In the genomic region with DNA sequence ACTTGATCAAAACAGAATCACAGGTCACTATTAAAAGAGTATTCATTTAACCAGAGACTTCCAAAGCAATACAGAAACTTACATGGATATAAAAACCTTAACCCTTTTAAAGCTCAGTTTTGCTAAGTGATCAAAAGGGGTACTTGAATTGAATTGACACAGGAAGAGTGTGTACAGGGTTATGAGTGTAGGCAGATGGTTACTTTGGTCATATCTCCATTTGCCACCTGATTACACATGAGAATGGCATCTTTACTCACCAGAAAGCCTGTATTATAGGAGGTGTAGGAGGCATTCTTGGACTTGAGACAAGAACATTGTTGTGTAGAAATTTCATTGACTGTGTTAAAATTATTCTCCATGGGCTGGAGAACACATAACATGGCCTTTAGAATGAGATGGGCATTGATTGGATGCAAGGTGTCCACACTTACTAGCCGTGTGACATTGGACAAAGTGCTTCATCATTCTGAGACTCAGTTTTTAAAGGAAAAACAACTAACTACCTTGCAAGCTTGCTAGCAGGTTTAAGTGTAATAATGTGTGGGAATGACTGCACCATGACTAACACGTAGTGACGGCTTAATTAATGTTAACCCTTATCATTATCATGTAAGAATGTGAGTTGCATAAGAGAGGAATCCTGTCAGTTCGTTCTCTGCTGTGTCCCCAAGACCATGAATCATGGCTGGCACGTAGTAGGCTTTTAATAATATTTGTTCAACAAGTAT, we compare ENCODE assay signal across 14 cellular contexts. TPM values are rescaled to one million over a fixed set of nuclear protein-coding genes. Genes with fewer than 3 reads are reported as not detected.
DNase-seq lines count a peak whose midpoint lies in the region; ATAC-seq, FAIRE-seq and TF ChIP-seq lines count a peak whose summit lies in the region.
"Not testable (repeated sequence)": the region's sequence is repeated elsewhere in the genome, so short reads cannot be mapped to it uniquely, and the experiment has no call there.
"Had no signal": no experiment of that assay in that cellular context is flagged by ENCODE, and none has a peak within 500 bp of the region (broad histone marks: within the 10 kb centered on the region; RNA-seq: fewer than 3 reads in every experiment).

No MANE protein-coding gene starts in this region.

- not testable (repeated sequence) for H3K79me1 ChIP-seq in IMR-90 (ENCODE audit: low read depth in 1 of 2, low read length in 2 of 2)

- DNase-seq in EH (ENCODE audit: low read depth) (peak; percentile 72), IMR-90 (peak; percentile 72), RCC 7860 (ENCODE audit: low spot score) (peak; percentile 82), astrocyte of the spinal cord (ENCODE audit: low read depth, low spot score) (peak; percentile 32), epithelial cell of prostate (ENCODE audit: low read depth, low spot score) (peak; percentile 89), glomerular visceral epithelial cell (ENCODE audit: extremely low spot score) (peak; percentile 41)

- H3K79me2 ChIP-seq in parathyroid adenoma, result not testable (repeated sequence)

- H3K27ac ChIP-seq in IMR-90 (ENCODE audit: insufficient read depth, low read length); parathyroid adenoma: not testable (repeated sequence)
- H3K27ac ChIP-seq in epithelial cell of prostate, result peak overlapping the region; percentile 95

- not testable (repeated sequence) for H3K4ac ChIP-seq in IMR-90 (ENCODE audit: low read depth, low read length)

- not testable (repeated sequence) for H3K14ac ChIP-seq in IMR-90 (replicated peaks; ENCODE audit: low read depth, low read length)

- not testable (repeated sequence) for H3K56ac ChIP-seq in IMR-90 (ENCODE audit: extremely low read depth, insufficient read depth, low read length)

- H2BK15ac ChIP-seq in IMR-90 (ENCODE audit: low read depth, low read length), result not testable (repeated sequence)

- H3K4me2 ChIP-seq in IMR-90 (ENCODE audit: low read depth, low read length), result peak overlapping the region; percentile 31; the same call in 1 of the 2 replicates
- H3K4me2 ChIP-seq in parathyroid adenoma (ENCODE audit: low read length), result not testable (repeated sequence)

- TF ChIP-seq CTCF in IMR-90 (conservative IDR thresholded peaks at IDR 0.05; ENCODE audit: low read depth, low read length); astrocyte of the spinal cord (IDR thresholded peaks at IDR 0.05; ENCODE audit: low read depth, low read length); parathyroid adenoma (IDR thresholded peaks at IDR 0.05): not testable (repeated sequence)

- POLR2A ChIA-PET in IMR-90 (lab: Charles Lee; ENCODE audit: unreplicated experiment), result not testable (repeated sequence)

- not testable (repeated sequence) for H2AK9ac ChIP-seq in IMR-90 (replicated peaks; ENCODE audit: low read depth, low read length, poor library complexity)

- H4K8ac ChIP-seq in IMR-90 (ENCODE audit: low read depth in 2 of 2, low read length in 2 of 2), result not testable (repeated sequence)

- H3K23ac ChIP-seq in IMR-90 (ENCODE audit: low read depth, low read length), result not testable (repeated sequence)

- H2AK5ac ChIP-seq in IMR-90 (ENCODE audit: low read depth, low read length), result not testable (repeated sequence)

- not testable (repeated sequence) for H2BK20ac ChIP-seq in IMR-90 (ENCODE audit: low read depth, low read length)

- H3K4me3 ChIP-seq in IMR-90 (ENCODE audit: insufficient read depth, low read depth, low read length); astrocyte of the spinal cord (ENCODE audit: low read depth, low read length); parathyroid adenoma (ENCODE audit: low read depth, low read length): not testable (repeated sequence)

- not testable (repeated sequence) for H3K9ac ChIP-seq in IMR-90 (ENCODE audit: low read depth, low read length); parathyroid adenoma

- peak; percentile 79 for FAIRE-seq in RCC 7860 (lab: Jason Lieb, UNC)

- CTCF ChIA-PET in IMR-90 (lab: Yijun Ruan, JAX), result not testable (repeated sequence)

- TF ChIP-seq RAD21 in IMR-90 (IDR thresholded peaks at IDR 0.05; ENCODE audit: low read length), result not testable (repeated sequence)

- not testable (repeated sequence) for H4K5ac ChIP-seq in IMR-90 (ENCODE audit: low read depth, low read length)

- not testable (repeated sequence) for H3K9me1 ChIP-seq in IMR-90 (ENCODE audit: insufficient read depth, low read length)

- not testable (repeated sequence) for H3K9me3 ChIP-seq in IMR-90 (ENCODE audit: control insufficient read depth, insufficient read depth, low read length); parathyroid adenoma (ENCODE audit: control insufficient read depth, low read length)

- H3K18ac ChIP-seq in IMR-90 (ENCODE audit: low read depth, low read length), result not testable (repeated sequence)

- not testable (repeated sequence) for H4K91ac ChIP-seq in IMR-90 (ENCODE audit: insufficient read depth, low read depth, low read length)

- H3K4me1 ChIP-seq in IMR-90 (ENCODE audit: control insufficient read depth, insufficient read depth, low read length); parathyroid adenoma: not testable (repeated sequence)

- H3K27me3 ChIP-seq in IMR-90 (ENCODE audit: control insufficient read depth, insufficient read depth, low read length); parathyroid adenoma (ENCODE audit: control insufficient read depth, insufficient read depth, low read length): not testable (repeated sequence)

- in situ Hi-C loops in IMR-90 (cut with MboI; ENCODE audit: low sequenced_read_pairs); astrocyte of the spinal cord (cut with HindIII; ENCODE audit: low sequenced_read_pairs): not testable (repeated sequence)

- not testable (repeated sequence) for BruUV-seq in IMR-90 (replicated peaks; lab: Mats Ljungman, UMichigan)

- not testable (repeated sequence) for H2AFZ ChIP-seq in IMR-90 (replicated peaks; ENCODE audit: low read length, poor library complexity)
- peak overlapping the region; percentile 11 for H2AFZ ChIP-seq in parathyroid adenoma

- not testable (repeated sequence) for H3K36me3 ChIP-seq in IMR-90 (ENCODE audit: control insufficient read depth, insufficient read depth, low read length); parathyroid adenoma (ENCODE audit: control insufficient read depth, insufficient read depth, low read length)

- not testable (repeated sequence) for H2BK5ac ChIP-seq in IMR-90 (ENCODE audit: low read depth, low read length, poor library complexity, severe bottlenecking)

- no CpG with 5 or more reads among the region's 5 CpGs for WGBS in IMR-90 (ENCODE audit: extremely low coverage in 2 of 2, insufficient read length in 1 of 2), 2 experiments

- intact Hi-C loops in IMR-90 (cut with micrococcal nuclease), result not testable (repeated sequence)

- ATAC-seq in IMR-90 (ENCODE audit: low read depth), result not testable (repeated sequence)

- TF ChIP-seq POLR2A in IMR-90 (IDR thresholded peaks at IDR 0.05; ENCODE audit: low read depth, low read length), result not testable (repeated sequence)

- H4K20me1 ChIP-seq in IMR-90 (ENCODE audit: insufficient read depth, low read length), result not testable (repeated sequence)

- dilution Hi-C loops in IMR-90 (cut with HindIII; ENCODE audit: low sequenced_read_pairs, unreplicated experiment), result not testable (repeated sequence)

- H2BK120ac ChIP-seq in IMR-90 (ENCODE audit: low read depth, low read length), result not testable (repeated sequence)

TF ChIP-seq in IMR-90, 13 proteins besides CTCF, POLR2A, EP300 and RAD21:
- TF ChIP-seq CEBPB (IDR thresholded peaks at IDR 0.05; ENCODE audit: low read depth, low read length), result peak; percentile 63; the same call in 1 of the 2 replicates
- TF ChIP-seq NFE2L2 (IDR thresholded peaks at IDR 0.05; ENCODE audit: low read depth, low read length), result peak; percentile 34; the same call in 1 of the 2 replicates
TF ChIP-seq in IMR-90: peak in this region for 2; not testable (repeated sequence) for 11.

RNA-seq across cellular contexts. Expression of gene NPIPB8, which starts 1.6 kb away (rescaled TPM):
- not detected in 2 replicates for total RNA-seq in IMR-90 (2012; rRNA removed)
- polyA plus RNA-seq in IMR-90 (2012; rRNA removed), result not detected in 2 replicates
- polyA plus RNA-seq in IMR-90 (2012; cell fraction: cytosol; rRNA removed), result not detected in 2 replicates
- 0.26 TPM in 1 of 2 replicates, not detected in the other for polyA plus RNA-seq in IMR-90 (2012; cell fraction: nucleus; rRNA removed; ENCODE audit: low replicate concordance)
- total RNA-seq: CD4-positive, alpha-beta memory T cell; esophagus muscularis mucosa; G401; SJCRH30 had no signal
- polyA plus RNA-seq: CD4-positive, alpha-beta memory T cell; neural cell had no signal

RNA-seq across cellular contexts. Expression of gene SULT1A1, which starts 26.4 kb away (rescaled TPM):
- total RNA-seq in IMR-90 (2012; rRNA removed), result 1.1 and 1.6 TPM in 2 replicates
- polyA plus RNA-seq in IMR-90 (2012; rRNA removed), result 1.1 and 1.2 TPM in 2 replicates
- 1.4 and 1.7 TPM in 2 replicates for polyA plus RNA-seq in IMR-90 (2012; cell fraction: cytosol; rRNA removed)
- polyA plus RNA-seq in IMR-90 (2012; cell fraction: nucleus; rRNA removed; ENCODE audit: low replicate concordance), result 0.87 and 1.3 TPM in 2 replicates
- polyA plus RNA-seq: neural cell had no signal

RNA-seq across cellular contexts. Expression of gene SULT1A2, which starts 39.4 kb away (rescaled TPM):
- not detected in 2 replicates for total RNA-seq in IMR-90 (2012; rRNA removed)
- polyA plus RNA-seq in IMR-90 (2012; rRNA removed), result 0.09 TPM in 1 of 2 replicates, not detected in the other
- polyA plus RNA-seq in IMR-90 (2012; cell fraction: cytosol; rRNA removed), result 0.04 TPM in 1 of 2 replicates, not detected in the other
- polyA plus RNA-seq in IMR-90 (2012; cell fraction: nucleus; rRNA removed; ENCODE audit: low replicate concordance), result 0.06 and 0.13 TPM in 2 replicates
- total RNA-seq: G401, lung microvascular endothelial cell, SJCRH30, suprapubic skin had no signal
- polyA plus RNA-seq: neural cell had no signal

Comparison
In these comparisons a context has a peak if more than half of its experiments do, and no peak if none do; other contexts are left out.
1. DNase-seq: peak in every context shown above with its lines; median percentile 89 in epithelial cell of prostate; 82 in RCC 7860; 72 in EH; 72 in IMR-90; 41 in glomerular visceral epithelial cell; 32 in astrocyte of the spinal cord.